ENCODE assay signal across 19 cellular contexts in genomic region chr2:112045446-112046014, GRCh38. TPM values are rescaled to one million over a fixed set of nuclear protein-coding genes. Genes with fewer than 3 reads are reported as not detected.
A peak's percentile ranks its signal among the peaks of the same experiment; 100 is the strongest.
DNase-seq lines count a peak whose midpoint lies in the region; ATAC-seq, FAIRE-seq and TF ChIP-seq lines count a peak whose summit lies in the region.
"Had no signal": no experiment of that assay in that cellular context is flagged by ENCODE, and none has a peak within 500 bp of the region (broad histone marks: within the 10 kb centered on the region; RNA-seq: fewer than 3 reads in every experiment).

No MANE protein-coding gene starts in this region.

- H3K27ac Mint-ChIP-seq in astrocyte (ENCODE audit: unreplicated experiment), result peak overlapping the region; percentile 11
- no peak overlapping the region for H3K27ac Mint-ChIP-seq in endothelial cell (ENCODE audit: unreplicated experiment)
- H3K27ac Mint-ChIP-seq in CD4-positive, alpha-beta T cell, result no peak overlapping the region
- H3K27ac Mint-ChIP-seq: CD8-positive, alpha-beta T cell had no signal

- no peak overlapping the region for H3K4me2 ChIP-seq in astrocyte (ENCODE audit: low read length)

- no peaks in the 10 kb centered on the region for H3K79me2 ChIP-seq in astrocyte (ENCODE audit: insufficient read depth, low read length)

- no peaks in the 10 kb centered on the region for H4K20me1 ChIP-seq in astrocyte (ENCODE audit: insufficient read depth, low read length)

- peaks cover 11% of the 10 kb centered on the region for H3K9me3 Mint-ChIP-seq in astrocyte (ENCODE audit: unreplicated experiment)
- H3K9me3 Mint-ChIP-seq in endothelial cell (ENCODE audit: unreplicated experiment), result peaks cover 4% of the 10 kb centered on the region
- peaks cover 3% of the 10 kb centered on the region for H3K9me3 Mint-ChIP-seq in CD4-positive, alpha-beta T cell

- H3K4me3 ChIP-seq in HEK293 (ENCODE audit: low read depth, low read length) (no peak overlapping the region), astrocyte (ENCODE audit: insufficient read depth, low read depth, low read length) (no peak overlapping the region)
- H3K4me3 ChIP-seq: GM12878, GM23248 had no signal

- no peak for FAIRE-seq in astrocyte (lab: Jason Lieb, UNC)
- FAIRE-seq: D721Med, GM12878, GM19239, H1 had no signal

- H3K4me1 ChIP-seq in HEK293 (ENCODE audit: control insufficient read depth, insufficient read depth, low read length) (no peaks in the 10 kb centered on the region), astrocyte (ENCODE audit: insufficient read depth, low read length) (no peaks in the 10 kb centered on the region)

- no peaks in the 10 kb centered on the region for H3K27me3 ChIP-seq in astrocyte (ENCODE audit: insufficient read depth, low read length)
- H3K27me3 ChIP-seq in CD4-positive, alpha-beta T cell (ENCODE audit: control insufficient read depth, insufficient read depth, low read length), result no peaks in the 10 kb centered on the region

- H3K27me3 Mint-ChIP-seq in astrocyte (ENCODE audit: low read depth, unreplicated experiment) (no peaks in the 10 kb centered on the region), endothelial cell (ENCODE audit: unreplicated experiment) (peaks cover 3% of the 10 kb centered on the region)
- H3K27me3 Mint-ChIP-seq in CD4-positive, alpha-beta T cell, result no peaks in the 10 kb centered on the region

- no peaks in the 10 kb centered on the region for H3K9me3 ChIP-seq in HEK293 (ENCODE audit: control insufficient read depth, insufficient read depth, low read depth, low read length)
- peaks cover 5% of the 10 kb centered on the region for H3K9me3 ChIP-seq in astrocyte (ENCODE audit: insufficient read depth, low read depth, low read length)
- no peaks in the 10 kb centered on the region for H3K9me3 ChIP-seq in CD4-positive, alpha-beta T cell (ENCODE audit: control insufficient read depth, low read length)

- H3K27ac ChIP-seq in HEK293 (ENCODE audit: extremely low read depth, low read depth, low read length) (no peak overlapping the region), astrocyte (ENCODE audit: low read depth, low read length) (no peak overlapping the region)
- H3K27ac ChIP-seq in CD4-positive, alpha-beta T cell (ENCODE audit: low read depth, low read length), result no peak overlapping the region
- H3K27ac ChIP-seq: GM23248 had no signal

- no peak overlapping the region for H2AFZ ChIP-seq in astrocyte (ENCODE audit: low read depth, low read length)
- H2AFZ ChIP-seq: GM23248 had no signal

- no peak for TF ChIP-seq CTCF in HEK293 (tag by site-specific recombination; IDR thresholded peaks at IDR 0.05)
- no peak for TF ChIP-seq CTCF in astrocyte (IDR thresholded peaks at IDR 0.05; ENCODE audit: insufficient read depth, low read depth, low read length)
- TF ChIP-seq CTCF in endothelial cell (IDR thresholded peaks at IDR 0.05; ENCODE audit: unreplicated experiment), result no peak
- no peak for TF ChIP-seq CTCF in CD4-positive, alpha-beta T cell (IDR thresholded peaks at IDR 0.05)

- CTCF ChIA-PET in HEK293 (lab: Yijun Ruan, JAX), result interaction anchor here (0.7 kb wide), 1 partner anchor 199 kb away, joined by 3 read pairs; no protein-coding TSS in a partner anchor
- CTCF ChIA-PET in CD4-positive, alpha-beta T cell (lab: Charles Lee), result interaction anchor here (1.3 kb wide), 1 partner anchor 158 kb away, joined by 3 read pairs; no protein-coding TSS in a partner anchor

- H3K36me3 Mint-ChIP-seq in astrocyte (ENCODE audit: low read depth, unreplicated experiment) (peaks cover 5% of the 10 kb centered on the region), endothelial cell (ENCODE audit: low read depth, unreplicated experiment) (peaks cover 7% of the 10 kb centered on the region)
- no peaks in the 10 kb centered on the region for H3K36me3 Mint-ChIP-seq in CD4-positive, alpha-beta T cell (ENCODE audit: low read depth)
- H3K36me3 Mint-ChIP-seq: CD8-positive, alpha-beta T cell had no signal

- H3K4me1 Mint-ChIP-seq in astrocyte (ENCODE audit: low read depth, unreplicated experiment), result peaks cover 1% of the 10 kb centered on the region
- H3K4me1 Mint-ChIP-seq in endothelial cell (ENCODE audit: unreplicated experiment), result peaks cover 22% of the 10 kb centered on the region
- no peaks in the 10 kb centered on the region for H3K4me1 Mint-ChIP-seq in CD4-positive, alpha-beta T cell (ENCODE audit: low read depth)

- POLR2A ChIA-PET in HEK293 (lab: Yijun Ruan, JAX), result no interaction called here
- POLR2A ChIA-PET in CD4-positive, alpha-beta T cell (lab: Charles Lee), result no interaction called here

- intact Hi-C loops in CD4-positive, alpha-beta T cell (cut with DNase I, micrococcal nuclease), result no loop called here

- H3K4me3 Mint-ChIP-seq in astrocyte (ENCODE audit: unreplicated experiment) (no peak overlapping the region), endothelial cell (ENCODE audit: unreplicated experiment) (peak overlapping the region; percentile 73)
- H3K4me3 Mint-ChIP-seq in CD4-positive, alpha-beta T cell, result no peak overlapping the region
- H3K4me3 Mint-ChIP-seq: CD8-positive, alpha-beta T cell had no signal

- H3K9ac ChIP-seq in astrocyte (ENCODE audit: low read length), result no peak overlapping the region
- H3K9ac ChIP-seq: GM23248 had no signal

- H3K36me3 ChIP-seq in HEK293 (ENCODE audit: control insufficient read depth in 2 of 2, insufficient read depth in 1 of 2, low read length in 2 of 2) (no peaks in the 10 kb centered on the region), astrocyte (ENCODE audit: insufficient read depth, low read length) (no peaks in the 10 kb centered on the region)

- DNase-seq in astrocyte (ENCODE audit: low read depth) (no peak), endothelial cell (ENCODE audit: low spot score) (no peak), NCI-H187 treated with DMSO at 0.1 percent for 48 hours (lab: John Stamatoyannopoulos, UW) (no peak), NCI-H1694 (lab: John Stamatoyannopoulos, UW) (no peak)
- DNase-seq in CD4-positive, alpha-beta T cell, result no peak
- DNase-seq: C1 segment of cervical spinal cord; CD8-positive, alpha-beta T cell; DMS 273 treated with DMSO at 0.1 percent for 48 hours; DMS79; EL; GDM1; GM23248; H7; HCEC 1CT had no signal

- no peak for ATAC-seq in CD4-positive, alpha-beta T cell (ENCODE audit: poor library complexity)
- ATAC-seq: CD8-positive, alpha-beta T cell; GM12878 had no signal

TF ChIP-seq in HEK293, 187 proteins besides CTCF, POLR2A, EP300 and RAD21 (continues in another document):
- TF ChIP-seq ZNF404 (tag by site-specific recombination; IDR thresholded peaks at IDR 0.05), result no peak
- no peak for TF ChIP-seq BCL11B (tag by site-specific recombination; IDR thresholded peaks at IDR 0.05; ENCODE audit: low read depth)
- no peak for TF ChIP-seq TSHZ1 (tag by site-specific recombination; IDR thresholded peaks at IDR 0.05; ENCODE audit: borderline replicate concordance)
- TF ChIP-seq ZNF138 (tag by site-specific recombination; IDR thresholded peaks at IDR 0.05; ENCODE audit: borderline replicate concordance), result no peak
- peak; percentile 77 for TF ChIP-seq SETDB1 (IDR thresholded peaks at IDR 0.05; ENCODE audit: insufficient read length, low read length)
- TF ChIP-seq ATF2 (tag by site-specific recombination; IDR thresholded peaks at IDR 0.05; ENCODE audit: low read depth), result no peak

RNA-seq across cellular contexts. Expression of gene TMEM87B, which starts 9.5 kb away (rescaled TPM):
- total RNA-seq in astrocyte, result 27.2 and 30.2 TPM in 2 replicates
- total RNA-seq in endothelial cell (ENCODE audit: unreplicated experiment), result 22.6 TPM
- 10 to 100 TPM in 1 of 2 experiments, 1 to 10 TPM in 1; 8.9 to 12.1 TPM for total RNA-seq in CD4-positive, alpha-beta T cell
